ENCODE assay signal across 8 cellular contexts in the genomic region with DNA sequence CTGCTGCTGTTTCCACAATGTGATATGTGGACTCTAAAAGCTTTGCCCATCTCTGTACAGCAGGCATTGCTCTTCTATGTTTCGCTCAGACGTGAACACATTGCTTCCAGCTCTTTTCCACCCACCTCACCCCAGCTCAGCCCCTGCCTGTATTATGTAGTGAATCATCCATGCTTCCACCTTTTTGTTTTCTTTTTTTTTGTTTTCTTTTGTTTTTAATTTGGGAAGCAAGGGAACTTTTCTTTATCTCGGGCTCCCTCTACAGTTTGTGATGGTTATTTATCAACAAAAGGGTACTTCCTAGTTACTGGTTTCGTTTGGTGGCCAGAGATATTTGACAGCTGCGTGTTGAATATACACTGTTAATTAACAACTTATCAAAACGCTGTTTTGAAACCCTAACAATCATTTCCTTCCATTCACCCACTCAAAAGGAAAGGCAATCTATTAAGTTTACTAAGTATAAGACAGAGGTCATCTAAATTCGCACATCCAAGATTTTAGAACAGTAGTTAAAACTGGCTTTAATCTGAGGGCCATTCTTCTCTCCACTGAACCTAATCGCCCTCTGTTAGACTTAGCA.
DNase-seq lines count a peak whose midpoint lies in the region; ATAC-seq and TF ChIP-seq lines count a peak whose summit lies in the region.

No MANE protein-coding gene starts in this region.

- CTCF ChIA-PET in BJ (lab: Yijun Ruan, JAX), result interaction anchor here (0.6 to 2.8 kb wide), 18 partner anchors 9 to 514 kb away, joined by 3 to 21 read pairs (median 4); partner anchors contain the start of gene STK17A

- H3K4me3 ChIP-seq in BJ (ENCODE audit: low read depth, low read length) (peak overlapping the region; percentile 3; the same call in 1 of the 2 replicates), fibroblast of villous mesenchyme (ENCODE audit: low read depth, low read length) (no peak overlapping the region), skeletal muscle satellite cell (ENCODE audit: low read length) (no peak overlapping the region)

- H3K4me2 ChIP-seq in skeletal muscle satellite cell (ENCODE audit: low read length), result peak overlapping the region; percentile 45

- no peaks in the 10 kb centered on the region for H3K9me3 ChIP-seq in skeletal muscle satellite cell (replicated peaks; ENCODE audit: low read length)

- H3K9ac ChIP-seq in skeletal muscle satellite cell (ENCODE audit: low read depth, low read length), result no peak overlapping the region

- H3K27me3 ChIP-seq in BJ (ENCODE audit: control insufficient read depth, insufficient read depth, low read length) (no peaks in the 10 kb centered on the region), skeletal muscle satellite cell (ENCODE audit: control insufficient read depth, insufficient read depth, low read length) (peaks cover 49% of the 10 kb centered on the region)

- no peaks in the 10 kb centered on the region for H3K36me3 ChIP-seq in BJ (ENCODE audit: control insufficient read depth, insufficient read depth, low read length)
- no peaks in the 10 kb centered on the region for H3K36me3 ChIP-seq in skeletal muscle satellite cell (ENCODE audit: insufficient read depth, low read length)

- ATAC-seq in GM18861 (IDR thresholded peaks at IDR 0.05; ENCODE audit: unreplicated experiment), result peak; percentile 80
- peak; percentile 78 for ATAC-seq in HG03442 (IDR thresholded peaks at IDR 0.05; ENCODE audit: unreplicated experiment)

- peaks cover 3% of the 10 kb centered on the region for H3K4me1 ChIP-seq in skeletal muscle satellite cell (ENCODE audit: control insufficient read depth, insufficient read depth, low read length)

- TF ChIP-seq CTCF in BJ (IDR thresholded peaks at IDR 0.05; ENCODE audit: insufficient read depth, low read depth, low read length) (peak; percentile 54), fibroblast of villous mesenchyme (IDR thresholded peaks at IDR 0.05; ENCODE audit: insufficient read depth, low read depth, low read length) (peak; percentile 62)

- DNase-seq in BJ (ENCODE audit: low read depth), result peak; percentile 10
- DNase-seq in SK-N-DZ (ENCODE audit: low spot score), result peak; percentile 43
- peak; percentile 59 for DNase-seq in fibroblast of villous mesenchyme (ENCODE audit: low read depth)
- DNase-seq in cortex of kidney (lab: John Stamatoyannopoulos, UW), result no peak
- no peak for DNase-seq in T-helper 9 cell

- POLR2A ChIA-PET in BJ (lab: Charles Lee), result no interaction called here

Comparison
In these comparisons a context has a peak if more than half of its experiments do, and no peak if none do; other contexts are left out.
1. DNase-seq: peak in BJ (single experiment), SK-N-DZ (single experiment) and fibroblast of villous mesenchyme (single experiment); none in cortex of kidney (single experiment) and T-helper 9 cell (single experiment).